25 cellular contexts compared by ENCODE assay signal in genomic region chr6:2784061-2784460, GRCh38. TPM values are rescaled to one million over a fixed set of nuclear protein-coding genes. Genes with fewer than 3 reads are reported as not detected.
DNase-seq lines count a peak whose midpoint lies in the region; ATAC-seq and TF ChIP-seq lines count a peak whose summit lies in the region.
"Had no signal": no experiment of that assay in that cellular context is flagged by ENCODE, and none has a peak within 500 bp of the region (broad histone marks: within the 10 kb centered on the region; RNA-seq: fewer than 3 reads in every experiment).

No MANE protein-coding gene starts in this region.

- TF ChIP-seq CTCF in endothelial cell (IDR thresholded peaks at IDR 0.05; ENCODE audit: unreplicated experiment) = no peak

- H3K4me1 Mint-ChIP-seq in activated naive CD4-positive, alpha-beta T cell treated with anti-CD3 and anti-CD28 coated beads, Interleukin-2, amount 50 U/mL, for 24 hours = peaks cover 25% of the 10 kb centered on the region
- H3K4me1 Mint-ChIP-seq in endothelial cell (ENCODE audit: unreplicated experiment) = peaks cover 30% of the 10 kb centered on the region

- H3K27ac ChIP-seq in mucosa of rectum (ENCODE audit: low read depth in 2 of 2, low read length in 2 of 2) = peak overlapping the region; percentile 68 to 79
- H3K27ac ChIP-seq: coronary artery had no signal

- peaks cover 23 to 39% of the 10 kb centered on the region in 2 donors for H3K36me3 ChIP-seq in mucosa of rectum (ENCODE audit: control insufficient read depth in 2 of 2, insufficient read depth in 2 of 2, low read length in 2 of 2)

- H3K9ac ChIP-seq in mucosa of rectum (ENCODE audit: low read depth in 1 of 2, low read length in 2 of 2) = peak overlapping the region in 1 of 2 donors; percentile 21

- peak overlapping the region; percentile 68 for H3K27ac Mint-ChIP-seq in activated naive CD4-positive, alpha-beta T cell treated with anti-CD3 and anti-CD28 coated beads, Interleukin-2, amount 50 U/mL, for 24 hours
- H3K27ac Mint-ChIP-seq in endothelial cell (ENCODE audit: unreplicated experiment) = peak overlapping the region; percentile 80
- H3K27ac Mint-ChIP-seq: activated T-helper 2 cell treated with anti-CD3 and anti-CD28 coated beads, Interferon-gamma antibody, Interleukin-2, Interleukin-4, amounts not matched to agents 10 μg/mL and 5 μg/mL and 100 μg/mL, durations not matched to agents 14 hours and 24 hours and 36 hours had no signal

- no peak for DNase-seq in activated naive CD4-positive, alpha-beta T cell treated with anti-CD3 and anti-CD28 coated beads, Interleukin-2, amount 50 U/mL, for 16 hours
- DNase-seq in endothelial cell (ENCODE audit: low spot score) (no peak), AG08396 (ENCODE audit: low spot score) (no peak), cerebellum (ENCODE audit: low spot score) (no peak), DMS53 (lab: John Stamatoyannopoulos, UW) (no peak)
- DNase-seq: 8988T; activated CD4-positive, alpha-beta T cell treated with anti-CD3 and anti-CD28 coated beads, Interleukin-2, amount 50 U/mL, for 4 hours; activated CD4-positive, CD25-positive, alpha-beta regulatory T cell; COR-L47; DMS79 treated with DMSO at 0.1 percent for 48 hours; MV-4-11; naive thymus-derived CD4-positive, alpha-beta T cell; PC-3; SHP77; stimulated activated CD4-positive, alpha-beta T cell treated with anti-CD3 and anti-CD28 coated beads, Interleukin-12 subunit alpha, Interleukin-12 subunit beta, amount 100 ng/mL, for 4 hours; stimulated activated CD4-positive, alpha-beta T cell treated with anti-CD3 and anti-CD28 coated beads, Interleukin-4, amount 100 ng/mL, for 4 hours; stimulated activated naive CD8-positive, alpha-beta T cell treated with anti-CD3 and anti-CD28 coated beads, Interleukin-15, Interleukin-2, amounts not matched to agents 100 U/mL and 50 U/mL, for 24 hours; SW 1271; T1000; thyroid gland had no signal

- H3K4me3 Mint-ChIP-seq in activated naive CD4-positive, alpha-beta T cell treated with anti-CD3 and anti-CD28 coated beads, Interleukin-2, amount 50 U/mL, for 24 hours = no peak overlapping the region
- H3K4me3 Mint-ChIP-seq in endothelial cell (ENCODE audit: unreplicated experiment) = no peak overlapping the region
- H3K4me3 Mint-ChIP-seq: naive thymus-derived CD4-positive, alpha-beta T cell had no signal

- peaks cover 14 to 19% of the 10 kb centered on the region in 2 donors for H3K4me1 ChIP-seq in mucosa of rectum (ENCODE audit: control insufficient read depth in 2 of 2, insufficient read depth in 2 of 2, low read length in 2 of 2)

- H3K9me3 Mint-ChIP-seq in activated naive CD4-positive, alpha-beta T cell treated with anti-CD3 and anti-CD28 coated beads, Interleukin-2, amount 50 U/mL, for 24 hours = no peaks in the 10 kb centered on the region
- no peaks in the 10 kb centered on the region for H3K9me3 Mint-ChIP-seq in endothelial cell (ENCODE audit: unreplicated experiment)
- H3K9me3 Mint-ChIP-seq: activated T-helper 2 cell treated with anti-CD3 and anti-CD28 coated beads, Interferon-gamma antibody, Interleukin-2, Interleukin-4, amounts not matched to agents 10 μg/mL and 5 μg/mL and 100 μg/mL, durations not matched to agents 14 hours and 24 hours and 36 hours; naive thymus-derived CD4-positive, alpha-beta T cell had no signal

- H3K27me3 ChIP-seq in mucosa of rectum (ENCODE audit: control insufficient read depth in 2 of 2, insufficient read depth in 2 of 2, low read length in 2 of 2) = no peaks in the 10 kb centered on the region
- H3K27me3 ChIP-seq: thyroid gland had no signal

- no peaks in the 10 kb centered on the region for H3K9me3 ChIP-seq in mucosa of rectum (ENCODE audit: control insufficient read depth in 2 of 2, low read length in 2 of 2)
- H3K9me3 ChIP-seq: thyroid gland had no signal

- H3K36me3 Mint-ChIP-seq in activated naive CD4-positive, alpha-beta T cell treated with anti-CD3 and anti-CD28 coated beads, Interleukin-2, amount 50 U/mL, for 24 hours = peaks cover 12% of the 10 kb centered on the region
- peaks cover 43% of the 10 kb centered on the region for H3K36me3 Mint-ChIP-seq in endothelial cell (ENCODE audit: low read depth, unreplicated experiment)

- peak overlapping the region in 1 of 2 donors; percentile 43 for H3K4me3 ChIP-seq in mucosa of rectum (ENCODE audit: low read length in 2 of 2)
- H3K4me3 ChIP-seq: coronary artery, thyroid gland had no signal

- H3K27me3 Mint-ChIP-seq in activated naive CD4-positive, alpha-beta T cell treated with anti-CD3 and anti-CD28 coated beads, Interleukin-2, amount 50 U/mL, for 24 hours = no peaks in the 10 kb centered on the region
- peaks cover 5% of the 10 kb centered on the region for H3K27me3 Mint-ChIP-seq in endothelial cell (ENCODE audit: unreplicated experiment)
- H3K27me3 Mint-ChIP-seq: naive thymus-derived CD4-positive, alpha-beta T cell had no signal

- ATAC-seq in HG03135 (IDR thresholded peaks at IDR 0.05; ENCODE audit: unreplicated experiment) = no peak
- ATAC-seq: PC-3; stimulated activated naive CD8-positive, alpha-beta T cell treated with anti-CD3 and anti-CD28 coated beads, Interleukin-15, Interleukin-2, amounts not matched to agents 100 U/mL and 50 U/mL, for 24 hours had no signal

RNA-seq across cellular contexts. Expression of gene WRNIP1, which starts 18.9 kb away (rescaled TPM):
- total RNA-seq in endothelial cell (ENCODE audit: unreplicated experiment) (48.6 TPM), cerebellum (32.3 TPM)

RNA-seq across cellular contexts. Expression of gene MYLK4, which starts 33.3 kb away (rescaled TPM):
- total RNA-seq in endothelial cell (ENCODE audit: unreplicated experiment) (0.97 TPM), cerebellum (0.45 TPM)

RNA-seq across cellular contexts. Expression of gene SERPINB1, which starts 57.6 kb away (rescaled TPM):
- total RNA-seq in endothelial cell (ENCODE audit: unreplicated experiment) = 16.6 TPM
- total RNA-seq in cerebellum = 2.9 TPM
